Comparison of ENCODE assay signal across 12 cellular contexts in genomic region chr13:74715718-74716117, GRCh38.
"Had no signal": no experiment of that assay in that cellular context is flagged by ENCODE, and none has a peak within 500 bp of the region (broad histone marks: within the 10 kb centered on the region; RNA-seq: fewer than 3 reads in every experiment).

No MANE protein-coding gene starts in this region.

- ATAC-seq: activated CD8-positive, alpha-beta T cell treated with anti-CD3 and anti-CD28 coated beads for 36 hours; pancreas; stimulated activated naive CD8-positive, alpha-beta T cell treated with anti-CD3 and anti-CD28 coated beads, Interleukin-15, amount 100 ng/mL, for 72 hours; upper lobe of right lung had no signal

- H3K4me3 ChIP-seq: colonic mucosa, hepatocyte, pancreas, testis, upper lobe of right lung had no signal

- DNase-seq: activated CD8-positive, alpha-beta memory T cell treated with anti-CD3 and anti-CD28 coated beads, Interleukin-2, amount 50 U/mL, for 4 hours; activated CD8-positive, alpha-beta T cell treated with anti-CD3 and anti-CD28 coated beads for 36 hours; colonic mucosa; effector CD4-positive, alpha-beta T cell; kidney; pancreas; stimulated activated CD4-positive, alpha-beta T cell treated with anti-CD3 and anti-CD28 coated beads, Interleukin-15, amount 100 ng/mL, for 24 hours; stimulated activated CD4-positive, alpha-beta T cell treated with anti-CD3 and anti-CD28 coated beads, Interleukin-4, amount 100 ng/mL, for 4 hours; stimulated activated naive CD8-positive, alpha-beta T cell treated with anti-CD3 and anti-CD28 coated beads, Interleukin-15, amount 100 ng/mL, for 72 hours; testis; upper lobe of right lung had no signal
